Comparison of ENCODE assay signal across 25 cellular contexts in genomic region chr5:33363537-33363936, GRCh38.
DNase-seq lines count a peak whose midpoint lies in the region; ATAC-seq and TF ChIP-seq lines count a peak whose summit lies in the region.
"Had no signal": no experiment of that assay in that cellular context is flagged by ENCODE, and none has a peak within 500 bp of the region (broad histone marks: within the 10 kb centered on the region; RNA-seq: fewer than 3 reads in every experiment).

No MANE protein-coding gene starts in this region.

- 93 to 100% methylated on average over 2 to 3 of the region's 3 CpGs for WGBS in mesodermal cell (ENCODE audit: insufficient coverage in 2 of 2), 2 experiments
- whole genome bisulfite sequencing in endodermal cell (ENCODE audit: insufficient coverage in 1 of 2, insufficient read length in 1 of 2), 2 experiments: 88 to 92% methylated on average over 2 to 3 of the region's 3 CpGs

- no peak overlapping the region for H3K9ac ChIP-seq in endodermal cell (ENCODE audit: extremely low read depth, low read length, poor library complexity, severe bottlenecking)

- H3K4me1 ChIP-seq in mesodermal cell (ENCODE audit: control insufficient read depth, insufficient read depth, low read length, poor library complexity, severe bottlenecking): peaks cover 17% of the 10 kb centered on the region
- peaks cover 7% of the 10 kb centered on the region for H3K4me1 ChIP-seq in endodermal cell (ENCODE audit: control insufficient read depth, insufficient read depth, low read length)
- H3K4me1 ChIP-seq: gastrocnemius medialis had no signal

- H3K36me3 ChIP-seq in mesodermal cell (ENCODE audit: control insufficient read depth, insufficient read depth, low read length): no peaks in the 10 kb centered on the region
- H3K36me3 ChIP-seq in endodermal cell (ENCODE audit: control insufficient read depth, insufficient read depth, low read length): no peaks in the 10 kb centered on the region
- H3K36me3 ChIP-seq: gastrocnemius medialis, SJSA1, tibial artery had no signal

- no peaks in the 10 kb centered on the region for H3K27me3 ChIP-seq in endodermal cell (ENCODE audit: control insufficient read depth, insufficient read depth, low read length, poor library complexity, severe bottlenecking)
- H3K27me3 ChIP-seq: gastrocnemius medialis, SJSA1, tibial artery had no signal

- H3K9me3 ChIP-seq in mesodermal cell (ENCODE audit: control insufficient read depth, low read length): peaks cover 5% of the 10 kb centered on the region
- H3K9me3 ChIP-seq in endodermal cell (ENCODE audit: control insufficient read depth, low read length): no peaks in the 10 kb centered on the region
- H3K9me3 ChIP-seq: gastrocnemius medialis, SJSA1, tibial artery had no signal

- H3K27ac ChIP-seq in mesodermal cell (ENCODE audit: low read depth, low read length, severe bottlenecking): peak overlapping the region; percentile 90
- no peak overlapping the region for H3K27ac ChIP-seq in endodermal cell (ENCODE audit: low read depth, low read length)
- H3K27ac ChIP-seq: PC-9, SJSA1 had no signal

- ATAC-seq in activated T-cell treated with anti-CD3 and anti-CD28 coated beads, Interleukin-2, amount 50 U/mL, for 72 hours (replicated peaks in 1 of 2): no peak
- ATAC-seq: HCT116, HepG2, left colon had no signal

- H3K36me3 Mint-ChIP-seq in activated T-cell treated with anti-CD3 and anti-CD28 coated beads, Interleukin-2, amount 50 U/mL, for 72 hours (ENCODE audit: insufficient read depth in 2 of 2): no peaks in the 10 kb centered on the region
- H3K36me3 Mint-ChIP-seq in endothelial cell (ENCODE audit: low read depth, unreplicated experiment) (peaks cover 5% of the 10 kb centered on the region), endodermal cell (ENCODE audit: low read depth) (no peaks in the 10 kb centered on the region)
- H3K36me3 Mint-ChIP-seq: activated naive CD4-positive, alpha-beta T cell treated with anti-CD3 and anti-CD28 coated beads, Interleukin-2, amount 50 U/mL, for 24 hours; CD4-positive, CD25-positive, alpha-beta regulatory T cell had no signal

- TF ChIP-seq CTCF in endothelial cell (IDR thresholded peaks at IDR 0.05; ENCODE audit: unreplicated experiment): no peak
- no peak for TF ChIP-seq CTCF in endodermal cell (conservative IDR thresholded peaks at IDR 0.05)

- no peak for DNase-seq in activated T-cell treated with anti-CD3 and anti-CD28 coated beads, Interleukin-2, amount 50 U/mL, for 72 hours
- no peak for DNase-seq in activated T-cell treated with anti-CD3 and anti-CD28 coated beads, Interleukin-2, amount 50 U/mL, for 48 hours
- DNase-seq in endothelial cell (ENCODE audit: low spot score) (no peak), T-helper 1 cell (no peak), NCI-H2227 treated with DMSO at 0.1 percent for 48 hours (lab: John Stamatoyannopoulos, UW) (no peak), endodermal cell (no peak)
- no peak for DNase-seq in NK-92 treated with Interleukin-12 subunit alpha and Interleukin-12 subunit beta, amount 100 ng/mL, for 24 hours (lab: John Stamatoyannopoulos, UW)
- DNase-seq: activated CD4-positive, alpha-beta memory T cell treated with anti-CD3 and anti-CD28 coated beads, Interleukin-2, amount 10 ng/mL, durations not matched to agents 7 days and 5 days; activated CD4-positive, CD25-positive, alpha-beta regulatory T cell; CD4-positive, CD25-positive, alpha-beta regulatory T cell; cortex of kidney; gastrocnemius medialis; NCI-H146; NCI-H2171; NCI-H774; PC-9; stimulated activated naive CD4-positive, alpha-beta T cell had no signal

- H3K4me3 ChIP-seq in mesodermal cell (ENCODE audit: extremely low read depth, insufficient read depth, low read length, poor library complexity, severe bottlenecking) (no peak overlapping the region), endodermal cell (ENCODE audit: low read length) (no peak overlapping the region)
- H3K4me3 ChIP-seq: gastrocnemius medialis, PC-9, SJSA1, tibial artery had no signal

- H3K27me3 Mint-ChIP-seq in activated T-cell treated with anti-CD3 and anti-CD28 coated beads, Interleukin-2, amount 50 U/mL, for 72 hours (ENCODE audit: low read depth): no peaks in the 10 kb centered on the region
- H3K27me3 Mint-ChIP-seq in endothelial cell (ENCODE audit: unreplicated experiment) (no peaks in the 10 kb centered on the region), endodermal cell (ENCODE audit: insufficient read depth) (peaks cover 4% of the 10 kb centered on the region)
- H3K27me3 Mint-ChIP-seq: activated CD4-positive, alpha-beta memory T cell treated with anti-CD3 and anti-CD28 coated beads, Interleukin-2, amount 10 ng/mL, durations not matched to agents 7 days and 5 days; CD4-positive, CD25-positive, alpha-beta regulatory T cell had no signal

- H3K9me3 Mint-ChIP-seq in activated T-cell treated with anti-CD3 and anti-CD28 coated beads, Interleukin-2, amount 50 U/mL, for 72 hours: peaks cover 0 to 4% of the 10 kb centered on the region in 2 donors
- H3K9me3 Mint-ChIP-seq in endothelial cell (ENCODE audit: unreplicated experiment) (peaks cover 4% of the 10 kb centered on the region), endodermal cell (peaks cover 21% of the 10 kb centered on the region)
- H3K9me3 Mint-ChIP-seq: activated naive CD4-positive, alpha-beta T cell treated with anti-CD3 and anti-CD28 coated beads, Interleukin-2, amount 50 U/mL, for 24 hours had no signal

- H3K4me1 Mint-ChIP-seq in activated T-cell treated with anti-CD3 and anti-CD28 coated beads, Interleukin-2, amount 50 U/mL, for 72 hours (ENCODE audit: low read depth): no peaks in the 10 kb centered on the region
- H3K4me1 Mint-ChIP-seq in endothelial cell (ENCODE audit: unreplicated experiment) (peaks cover 22% of the 10 kb centered on the region), endodermal cell (peaks cover 19% of the 10 kb centered on the region)
- H3K4me1 Mint-ChIP-seq: activated naive CD4-positive, alpha-beta T cell treated with anti-CD3 and anti-CD28 coated beads, Interleukin-2, amount 50 U/mL, for 24 hours had no signal

- H3K27ac Mint-ChIP-seq in activated T-cell treated with anti-CD3 and anti-CD28 coated beads, Interleukin-2, amount 50 U/mL, for 72 hours: peak overlapping the region; percentile 48
- H3K27ac Mint-ChIP-seq in endothelial cell (ENCODE audit: unreplicated experiment) (peak overlapping the region; percentile 52), endodermal cell (no peak overlapping the region)
- H3K27ac Mint-ChIP-seq: activated CD4-positive, alpha-beta memory T cell treated with anti-CD3 and anti-CD28 coated beads, Interleukin-2, amount 10 ng/mL, durations not matched to agents 7 days and 5 days; activated naive CD4-positive, alpha-beta T cell treated with anti-CD3 and anti-CD28 coated beads, Interleukin-2, amount 50 U/mL, for 24 hours; CD4-positive, CD25-positive, alpha-beta regulatory T cell; T-helper 2 cell treated with Interferon-gamma antibody and Interleukin-4, amounts not matched to agents 5 μg/mL and 100 μg/mL, for 36 hours had no signal

- no peak overlapping the region for H3K4me3 Mint-ChIP-seq in activated T-cell treated with anti-CD3 and anti-CD28 coated beads, Interleukin-2, amount 50 U/mL, for 72 hours
- H3K4me3 Mint-ChIP-seq in endothelial cell (ENCODE audit: unreplicated experiment) (no peak overlapping the region), endodermal cell (no peak overlapping the region)
- H3K4me3 Mint-ChIP-seq: activated CD4-positive, alpha-beta memory T cell treated with anti-CD3 and anti-CD28 coated beads, Interleukin-2, amount 10 ng/mL, durations not matched to agents 7 days and 5 days; activated naive CD4-positive, alpha-beta T cell treated with anti-CD3 and anti-CD28 coated beads, Interleukin-2, amount 50 U/mL, for 24 hours; CD4-positive, CD25-positive, alpha-beta regulatory T cell; T-helper 2 cell treated with Interferon-gamma antibody and Interleukin-4, amounts not matched to agents 5 μg/mL and 100 μg/mL, for 36 hours had no signal
